In the genomic region with DNA sequence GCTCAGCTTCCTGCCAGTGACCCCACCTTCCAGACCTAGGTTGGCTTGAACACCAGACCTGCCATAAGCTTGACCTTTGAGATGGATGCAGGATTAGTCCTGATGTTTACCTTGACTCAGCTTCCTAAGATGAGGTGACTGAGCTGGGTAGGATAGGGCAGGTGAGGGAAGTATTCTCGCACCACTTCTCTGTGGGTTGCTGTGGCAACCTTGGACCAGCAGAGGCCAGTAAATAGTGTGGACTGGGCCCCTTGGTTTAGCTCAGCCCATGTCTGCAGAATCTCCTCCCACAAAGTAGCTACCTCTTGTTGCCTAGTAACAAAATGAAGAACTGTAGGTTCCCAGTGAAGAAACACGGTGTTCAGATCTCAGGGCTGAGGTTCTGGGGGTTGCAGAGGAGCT, we compare ENCODE assay signal across 9 cellular contexts. TPM values are rescaled to one million over a fixed set of nuclear protein-coding genes. Genes with fewer than 3 reads are reported as not detected.
DNase-seq lines count a peak whose midpoint lies in the region; ATAC-seq, FAIRE-seq and TF ChIP-seq lines count a peak whose summit lies in the region.
"Had no signal": no experiment of that assay in that cellular context is flagged by ENCODE, and none has a peak within 500 bp of the region (broad histone marks: within the 10 kb centered on the region; RNA-seq: fewer than 3 reads in every experiment).

No MANE protein-coding gene starts in this region.

- in situ Hi-C loops in KBM-7 (cut with MboI; ENCODE audit: low pct_unique_long_range_greater_than_20kb, low sequenced_read_pairs) = no loop called here

- H3K4me1 ChIP-seq in adipocyte (ENCODE audit: control insufficient read depth, insufficient read depth, low read length) (peaks cover 15% of the 10 kb centered on the region), lower lobe of right lung (peaks cover 73% of the 10 kb centered on the region), kidney (ENCODE audit: control insufficient read depth in 1 of 2, insufficient read depth in 1 of 2, low read depth in 1 of 2, low read length in 2 of 2) (peaks cover 10 to 27% of the 10 kb centered on the region in 2 donors)

- H3K9ac ChIP-seq in adipocyte (ENCODE audit: low read length) (no peak overlapping the region), kidney (ENCODE audit: low read length in 2 of 2) (no peak overlapping the region)

- peak; percentile 95 for DNase-seq in DMS53 treated with DMSO at 0.1 percent for 48 hours (lab: John Stamatoyannopoulos, UW; ENCODE audit: unreplicated experiment)
- peak; percentile 85 for DNase-seq in KBM-7
- peak; percentile 15 for DNase-seq in adipocyte (ENCODE audit: low read depth)
- DNase-seq in lower lobe of right lung = peak; percentile 63
- DNase-seq in NCI-H2081 treated with DMSO at 0.1 percent for 48 hours (lab: John Stamatoyannopoulos, UW) = no peak
- DNase-seq in kidney = no peak

- H3K4me3 ChIP-seq in adipocyte (ENCODE audit: low read length) (no peak overlapping the region), lower lobe of right lung (no peak overlapping the region), kidney (ENCODE audit: low read length in 2 of 2) (no peak overlapping the region)
- H3K4me3 ChIP-seq: SK-N-MC had no signal

- no peaks in the 10 kb centered on the region for H3K27me3 ChIP-seq in adipocyte (replicated peaks; ENCODE audit: control insufficient read depth, insufficient read depth, low read length)
- H3K27me3 ChIP-seq in lower lobe of right lung (ENCODE audit: low read depth) = no peaks in the 10 kb centered on the region

- FAIRE-seq in kidney (lab: Jason Lieb, UNC) = no peak

- ATAC-seq in lower lobe of right lung = peak; percentile 40 to 54
- no peak for ATAC-seq in GM18502 (IDR thresholded peaks at IDR 0.05; ENCODE audit: poor library complexity, unreplicated experiment)
- no peak for ATAC-seq in HG02798 (IDR thresholded peaks at IDR 0.05; ENCODE audit: poor library complexity, unreplicated experiment)

- intact Hi-C loops in lower lobe of right lung (cut with DNase I) = no loop called here
- intact Hi-C loops in kidney (cut with DNase I) = no loop called here

- H3K36me3 ChIP-seq in adipocyte (ENCODE audit: control insufficient read depth, insufficient read depth, low read length, severe bottlenecking) = no peaks in the 10 kb centered on the region
- H3K36me3 ChIP-seq in lower lobe of right lung = peaks cover 12% of the 10 kb centered on the region
- H3K36me3 ChIP-seq in kidney (ENCODE audit: control insufficient read depth in 1 of 2, insufficient read depth in 2 of 2, low read length in 2 of 2) = peaks cover 5 to 6% of the 10 kb centered on the region in 2 donors

- H3K27ac ChIP-seq in lower lobe of right lung (no peak overlapping the region), kidney (ENCODE audit: low read depth in 2 of 2, low read length in 2 of 2) (no peak overlapping the region)
- H3K27ac ChIP-seq: SK-N-MC had no signal

- H3K9me3 ChIP-seq in adipocyte (ENCODE audit: control insufficient read depth, low read length) (no peaks in the 10 kb centered on the region), lower lobe of right lung (no peaks in the 10 kb centered on the region), kidney (ENCODE audit: control insufficient read depth in 1 of 2, low read length in 2 of 2) (no peaks in the 10 kb centered on the region)

- TF ChIP-seq CTCF in lower lobe of right lung (IDR thresholded peaks at IDR 0.05) (no peak), kidney (IDR thresholded peaks at IDR 0.05; ENCODE audit: borderline replicate concordance, extremely low read depth, insufficient read depth) (no peak)

RNA-seq across cellular contexts. Expression of gene RPS6KA1, which starts 8.4 kb away (rescaled TPM):
- total RNA-seq in lower lobe of right lung (140 TPM), kidney (58.1 TPM)
- polyA plus RNA-seq in kidney (ENCODE audit: insufficient read depth, low read depth, low replicate concordance) = 39.5 TPM

Comparison
In these comparisons a context has a peak if more than half of its experiments do, and no peak if none do; other contexts are left out.
1. DNase-seq: peak in DMS53 treated with DMSO at 0.1 percent for 48 hours (single experiment), KBM-7 (single experiment), adipocyte (single experiment) and lower lobe of right lung (single experiment); none in NCI-H2081 treated with DMSO at 0.1 percent for 48 hours (single experiment) and kidney (single experiment).
2. ATAC-seq: peak in lower lobe of right lung (2 of 2); none in GM18502 (single experiment) and HG02798 (single experiment).